In the genomic region with DNA sequence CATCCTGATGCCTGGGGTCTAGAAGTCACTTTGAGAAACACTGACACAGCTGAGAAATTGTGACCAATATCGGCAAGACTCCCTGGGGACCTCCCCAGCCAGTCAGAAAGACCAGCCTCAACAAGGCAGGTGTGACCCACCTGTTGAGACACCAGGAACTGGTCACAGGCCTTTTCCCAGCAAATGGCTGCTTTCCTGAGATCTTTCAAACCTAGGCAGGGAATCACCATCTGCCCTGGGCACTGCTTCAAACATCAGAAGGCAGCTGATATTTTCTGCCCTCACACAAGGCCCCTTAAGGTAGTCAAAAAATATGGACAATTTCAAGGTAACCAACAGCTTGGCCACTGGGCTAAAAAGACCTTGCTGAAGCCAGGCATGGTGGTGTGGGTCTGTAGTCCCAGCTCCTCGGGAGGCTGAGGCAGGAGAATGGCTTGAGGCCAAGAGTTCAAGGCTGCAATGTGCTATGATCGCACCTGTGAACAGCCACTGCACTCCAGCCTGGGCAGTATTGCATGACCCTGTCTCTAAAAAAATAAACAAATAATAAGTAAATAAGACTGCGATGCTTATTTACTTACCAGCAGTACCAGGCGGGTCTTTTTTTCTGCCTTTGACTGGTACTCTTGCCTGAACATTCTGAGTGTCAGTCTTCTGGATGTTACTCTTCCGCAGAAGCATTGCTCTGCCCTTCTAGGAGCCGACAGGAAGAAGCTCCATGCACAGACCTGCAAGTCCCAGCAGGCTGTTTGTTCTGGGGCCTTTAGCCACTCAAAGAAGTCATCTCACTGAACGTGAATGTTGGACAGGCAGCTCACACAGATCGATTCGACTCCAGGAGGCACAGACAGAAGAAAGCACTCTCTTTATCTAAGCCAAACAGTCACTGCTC, we compare ENCODE assay signal across 12 cellular contexts. TPM values are rescaled to one million over a fixed set of nuclear protein-coding genes. Genes with fewer than 3 reads are reported as not detected.
DNase-seq lines count a peak whose midpoint lies in the region; ATAC-seq and TF ChIP-seq lines count a peak whose summit lies in the region.
"Had no signal": no experiment of that assay in that cellular context is flagged by ENCODE, and none has a peak within 500 bp of the region (broad histone marks: within the 10 kb centered on the region; RNA-seq: fewer than 3 reads in every experiment).

No MANE protein-coding gene starts in this region.

- H3K4me1 Mint-ChIP-seq in Caco-2 (ENCODE audit: low read depth, unreplicated experiment): peaks cover 35% of the 10 kb centered on the region
- H3K4me1 Mint-ChIP-seq: activated CD4-positive, alpha-beta T cell treated with anti-CD3 and anti-CD28 coated beads, Interleukin-2, amount 10 ng/mL, durations not matched to agents 24 days and 14 days had no signal

- TF ChIP-seq CTCF in body of pancreas (IDR thresholded peaks at IDR 0.05): no peak
- no peak for TF ChIP-seq CTCF in Caco-2 (IDR thresholded peaks at IDR 0.05; ENCODE audit: insufficient read depth in 1 of 2, low read depth in 1 of 2, low read length in 1 of 2, severe bottlenecking in 1 of 2, unreplicated experiment in 1 of 2)

- H3K4me1 ChIP-seq in body of pancreas: peaks cover 55% of the 10 kb centered on the region
- H3K4me1 ChIP-seq in thymus (ENCODE audit: control insufficient read depth, insufficient read depth, low read length): no peaks in the 10 kb centered on the region
- H3K4me1 ChIP-seq in Caco-2: peaks cover 46% of the 10 kb centered on the region

- 35 to 49% methylated on average over 10 of the region's 10 CpGs for WGBS in body of pancreas, 2 donors
- 73% methylated on average over 10 of the region's 10 CpGs for WGBS in thymus

- H3K27me3 Mint-ChIP-seq in Caco-2 (ENCODE audit: insufficient read depth, unreplicated experiment): no peaks in the 10 kb centered on the region

- CTCF ChIA-PET in Caco-2 (lab: Charles Lee): interaction anchor here (1.9 kb wide), 1 partner anchor 20 kb away, joined by 5 read pairs; no protein-coding TSS in a partner anchor

- DNase-seq in NCI-H345 (lab: John Stamatoyannopoulos, UW): peak; percentile 52
- peak in 3 of 4 donors; percentile 37 to 56 (median 55) for DNase-seq in body of pancreas
- no peak for DNase-seq in Caco-2
- no peak for DNase-seq in activated CD4-positive, alpha-beta T cell treated with anti-CD3 and anti-CD28 coated beads for 1 hour
- DNase-seq: activated CD4-positive, alpha-beta T cell treated with anti-CD3 and anti-CD28 coated beads, Interleukin-2, amount 10 ng/mL, durations not matched to agents 24 days and 14 days; activated T-cell treated with anti-CD3 and anti-CD28 coated beads, Interleukin-2, amount 50 U/mL, for 48 hours; foreskin melanocyte; NCI-H446; stimulated activated CD4-positive, alpha-beta T cell treated with anti-CD3 and anti-CD28 coated beads, Interleukin-2, amount 100 ng/mL, for 48 hours had no signal

- TF ChIP-seq POLR2A in body of pancreas (IDR thresholded peaks at IDR 0.05): no peak

- H3K27ac ChIP-seq in body of pancreas (peak overlapping the region; percentile 23 to 60 (median 42)), layer of hippocampus (ENCODE audit: low read depth, low read length) (peak overlapping the region; percentile 60), thymus (ENCODE audit: low read depth) (peak overlapping the region; percentile 8)

- no peak overlapping the region for H3K27ac Mint-ChIP-seq in Caco-2 (ENCODE audit: unreplicated experiment)
- H3K27ac Mint-ChIP-seq: activated CD4-positive, alpha-beta T cell treated with anti-CD3 and anti-CD28 coated beads, Interleukin-2, amount 10 ng/mL, durations not matched to agents 24 days and 14 days had no signal

- no peaks in the 10 kb centered on the region for H3K9me3 ChIP-seq in body of pancreas
- H3K9me3 ChIP-seq in thymus (ENCODE audit: control insufficient read depth): no peaks in the 10 kb centered on the region
- H3K9me3 ChIP-seq in Caco-2: no peaks in the 10 kb centered on the region

- H3K36me3 Mint-ChIP-seq in Caco-2 (ENCODE audit: insufficient read depth, unreplicated experiment): peaks cover 8% of the 10 kb centered on the region

- BruUV-seq in Caco-2 (replicated peaks; lab: Mats Ljungman, UMichigan): no TSS peak

- POLR2A ChIA-PET in Caco-2 (lab: Charles Lee): no interaction called here

- no peak overlapping the region for H3K4me3 Mint-ChIP-seq in Caco-2 (ENCODE audit: unreplicated experiment)
- H3K4me3 Mint-ChIP-seq: activated CD4-positive, alpha-beta T cell treated with anti-CD3 and anti-CD28 coated beads, Interleukin-2, amount 10 ng/mL, durations not matched to agents 24 days and 14 days had no signal

- H3K27me3 ChIP-seq in body of pancreas (no peaks in the 10 kb centered on the region), layer of hippocampus (ENCODE audit: control insufficient read depth, insufficient read depth, low read length) (no peaks in the 10 kb centered on the region), thymus (ENCODE audit: control insufficient read depth, insufficient read depth) (no peaks in the 10 kb centered on the region), Caco-2 (replicated peaks; ENCODE audit: control insufficient read depth, insufficient read depth, low read length) (no peaks in the 10 kb centered on the region)

- H3K4me3 ChIP-seq in body of pancreas (no peak overlapping the region), thymus (ENCODE audit: low read length) (no peak overlapping the region), Caco-2 (ENCODE audit: low read depth, low read length) (no peak overlapping the region)

- intact Hi-C loops in body of pancreas (cut with DNase I): no loop called here
- intact Hi-C loops in Caco-2 (cut with micrococcal nuclease; ENCODE audit: unreplicated experiment): no loop called here

- no peaks in the 10 kb centered on the region for H3K9me3 Mint-ChIP-seq in Caco-2 (ENCODE audit: unreplicated experiment)
- H3K9me3 Mint-ChIP-seq: activated CD4-positive, alpha-beta T cell treated with anti-CD3 and anti-CD28 coated beads, Interleukin-2, amount 10 ng/mL, durations not matched to agents 24 days and 14 days had no signal

- ATAC-seq in body of pancreas: peak; percentile 39
- no peak for ATAC-seq in SK-N-SH treated with all-trans-retinoic acid at 6 μM for 48 hours

- H3K36me3 ChIP-seq in body of pancreas (replicated peaks in 1 of 2; ENCODE audit: insufficient read depth in 1 of 2, low read depth in 2 of 2) (no peaks in the 10 kb centered on the region), thymus (ENCODE audit: control insufficient read depth, insufficient read depth) (no peaks in the 10 kb centered on the region), Caco-2 (ENCODE audit: control insufficient read depth, insufficient read depth, low read length) (no peaks in the 10 kb centered on the region)

TF ChIP-seq in SK-N-SH treated with all-trans-retinoic acid at 6 μM for 48 hours, 23 proteins besides CTCF, POLR2A, EP300 and RAD21 (continues in another document):
- no peak for TF ChIP-seq ZNF70 (CRISPR knock-in tag; IDR thresholded peaks at IDR 0.05)
- no peak for TF ChIP-seq TCF4 (CRISPR knock-in tag; IDR thresholded peaks at IDR 0.05; ENCODE audit: borderline replicate concordance)
- TF ChIP-seq CSRNP3 (CRISPR knock-in tag; IDR thresholded peaks at IDR 0.05): no peak
- no peak for TF ChIP-seq BACH2 (CRISPR knock-in tag; IDR thresholded peaks at IDR 0.05; ENCODE audit: borderline replicate concordance)
- TF ChIP-seq, protein P1, sequence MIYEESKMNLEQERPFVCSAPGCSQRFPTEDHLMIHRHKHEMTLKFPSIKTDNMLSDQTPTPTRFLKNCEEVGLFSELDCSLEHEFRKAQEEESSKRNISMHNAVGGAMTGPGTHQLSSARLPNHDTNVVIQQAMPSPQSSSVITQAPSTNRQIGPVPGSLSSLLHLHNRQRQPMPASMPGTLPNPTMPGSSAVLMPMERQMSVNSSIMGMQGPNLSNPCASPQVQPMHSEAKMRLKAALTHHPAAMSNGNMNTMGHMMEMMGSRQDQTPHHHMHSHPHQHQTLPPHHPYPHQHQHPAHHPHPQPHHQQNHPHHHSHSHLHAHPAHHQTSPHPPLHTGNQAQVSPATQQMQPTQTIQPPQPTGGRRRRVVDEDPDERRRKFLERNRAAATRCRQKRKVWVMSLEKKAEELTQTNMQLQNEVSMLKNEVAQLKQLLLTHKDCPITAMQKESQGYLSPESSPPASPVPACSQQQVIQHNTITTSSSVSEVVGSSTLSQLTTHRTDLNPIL (CRISPR knock-in tag; IDR thresholded peaks at IDR 0.05; ENCODE audit: low read depth): no peak
- no peak for TF ChIP-seq ZFP30 (CRISPR knock-in tag; IDR thresholded peaks at IDR 0.05)
- TF ChIP-seq ESRRG (CRISPR knock-in tag; IDR thresholded peaks at IDR 0.05): no peak
- no peak for TF ChIP-seq CSDC2 (CRISPR knock-in tag; IDR thresholded peaks at IDR 0.05)
- TF ChIP-seq ZFP3 (CRISPR knock-in tag; IDR thresholded peaks at IDR 0.05): no peak
- TF ChIP-seq RARB (CRISPR knock-in tag; IDR thresholded peaks at IDR 0.05): no peak
- TF ChIP-seq ZNF565 (CRISPR knock-in tag; conservative IDR thresholded peaks at IDR 0.05; ENCODE audit: low read depth): no peak
- no peak for TF ChIP-seq TOX (CRISPR knock-in tag; IDR thresholded peaks at IDR 0.05; ENCODE audit: borderline replicate concordance)

RNA-seq across cellular contexts. Expression of gene SORBS1, which starts 59.7 kb away (rescaled TPM):
- 10 to 100 TPM; 56.8 to 79.1 TPM for total RNA-seq in body of pancreas
- polyA plus RNA-seq in thymus: 25.3 TPM
- 39.3 and 44.1 TPM in 2 replicates for total RNA-seq in Caco-2 (2022)

Comparison
In these comparisons a context has a peak if more than half of its experiments do, and no peak if none do; other contexts are left out.
1. DNase-seq: peak in NCI-H345 (single experiment) and body of pancreas (3 of 4); none in Caco-2 (0 of 2) and activated CD4-positive, alpha-beta T cell treated with anti-CD3 and anti-CD28 coated beads for 1 hour (single experiment).
2. H3K27ac ChIP-seq: peak in every context shown above with its lines; median percentile 60 in layer of hippocampus; 42 in body of pancreas; 8 in thymus.